9 cellular contexts compared by ENCODE assay signal in the genomic region with DNA sequence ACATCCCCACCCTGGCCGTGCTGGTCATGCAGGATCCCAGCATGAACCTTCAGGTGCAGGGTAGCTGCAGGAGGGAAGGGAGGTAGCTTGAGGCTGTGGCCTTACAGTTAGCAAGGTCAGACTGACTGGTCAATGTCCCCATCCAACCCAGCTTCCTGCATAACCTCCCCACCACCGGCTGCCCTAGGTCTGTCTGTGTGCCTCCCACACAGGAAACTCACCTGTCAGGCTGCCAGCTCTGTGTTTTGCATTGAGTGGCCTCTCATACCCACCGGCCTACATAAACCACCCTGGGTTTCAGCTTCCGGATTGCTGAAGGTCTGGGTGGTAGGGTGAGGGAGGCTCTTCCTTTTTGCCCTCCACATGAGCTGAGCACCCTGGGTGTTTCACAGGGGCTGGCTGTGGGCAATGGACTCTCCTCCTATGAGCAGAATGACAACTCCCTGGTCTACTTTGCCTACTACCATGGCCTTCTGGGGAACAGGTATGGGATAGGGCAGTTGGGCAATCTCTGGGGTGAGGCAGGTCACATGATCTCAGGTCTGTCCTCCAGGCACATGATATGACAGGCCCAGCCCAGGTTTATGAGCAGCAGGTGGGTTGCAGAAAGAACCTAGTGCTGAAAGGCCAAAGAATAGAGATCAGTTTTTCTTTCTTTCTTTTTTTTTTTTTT. TPM values are rescaled to one million over a fixed set of nuclear protein-coding genes. Genes with fewer than 3 reads are reported as not detected.
A peak's percentile ranks its signal among the peaks of the same experiment; 100 is the strongest.
DNase-seq lines count a peak whose midpoint lies in the region; ATAC-seq and TF ChIP-seq lines count a peak whose summit lies in the region.
"Had no signal": no experiment of that assay in that cellular context is flagged by ENCODE, and none has a peak within 500 bp of the region (broad histone marks: within the 10 kb centered on the region; RNA-seq: fewer than 3 reads in every experiment).

No MANE protein-coding gene starts in this region.

- H3K27me3 ChIP-seq in AG04450 (ENCODE audit: control insufficient read depth, insufficient read depth, low read length) (no peaks in the 10 kb centered on the region), HL-60 (ENCODE audit: insufficient read depth, poor library complexity, severe bottlenecking) (no peaks in the 10 kb centered on the region), lower lobe of right lung (ENCODE audit: low read depth) (no peaks in the 10 kb centered on the region)
- H3K27me3 ChIP-seq: gastroesophageal sphincter had no signal

- H3K27ac Mint-ChIP-seq in activated naive CD4-positive, alpha-beta T cell treated with anti-CD3 and anti-CD28 coated beads, Interleukin-2, amount 50 U/mL, for 72 hours: peak overlapping the region; percentile 9 to 91

- H3K4me3 ChIP-seq in AG04450 (ENCODE audit: low read depth, low read length) (peak overlapping the region; percentile 25), HL-60 (replicated peaks; ENCODE audit: insufficient read depth, low read length) (peak overlapping the region; percentile 75), lower lobe of right lung (peak overlapping the region; percentile 6)

- CTCF ChIA-PET in AG04450 (lab: Charles Lee): interaction anchor here (0.6 to 1.2 kb wide), 2 partner anchors 9 to 89 kb away, joined by 3 read pairs; no protein-coding TSS in a partner anchor

- H3K27ac ChIP-seq in AG04450 (ENCODE audit: low read depth, low read length) (no peak overlapping the region), HL-60 (replicated peaks) (peak overlapping the region; percentile 67), lower lobe of right lung (no peak overlapping the region)
- H3K27ac ChIP-seq: gastroesophageal sphincter had no signal

- H3K9me3 Mint-ChIP-seq in activated naive CD4-positive, alpha-beta T cell treated with anti-CD3 and anti-CD28 coated beads, Interleukin-2, amount 50 U/mL, for 72 hours: no peaks in the 10 kb centered on the region

- H3K36me3 ChIP-seq in lower lobe of right lung: peaks cover 57% of the 10 kb centered on the region

- POLR2A ChIA-PET in AG04450 (lab: Yijun Ruan, JAX): interaction anchor here (0.8 to 2.4 kb wide), 3 partner anchors 12 to 42 kb away, joined by 3 to 14 read pairs (median 6); partner anchors contain the start of gene ZSWIM1

- no peak for TF ChIP-seq CTCF in AG04450 (IDR thresholded peaks at IDR 0.05; ENCODE audit: low read depth, low read length)
- no peak for TF ChIP-seq CTCF in HL-60 (IDR thresholded peaks at IDR 0.05; ENCODE audit: insufficient read depth, low read length)
- no peak for TF ChIP-seq CTCF in lower lobe of right lung (IDR thresholded peaks at IDR 0.05)

- no peak for DNase-seq in AG04450 (ENCODE audit: low read depth, low spot score)
- DNase-seq in HL-60 (ENCODE audit: low read depth in 1 of 2, low spot score in 1 of 2): peak in 1 of 2 experiments; percentile 45
- no peak for DNase-seq in activated naive CD4-positive, alpha-beta T cell treated with anti-CD3 and anti-CD28 coated beads, Interleukin-2, amount 50 U/mL, for 72 hours (ENCODE audit: low spot score in 2 of 2)
- no peak for DNase-seq in lower lobe of right lung
- no peak for DNase-seq in A172 (ENCODE audit: low spot score)
- DNase-seq in NCI-H2029 treated with DMSO at 0.1 percent for 48 hours (lab: John Stamatoyannopoulos, UW): no peak
- no peak for DNase-seq in cerebellar nuclear complex (lab: John Stamatoyannopoulos, UW)

- peaks cover 0 to 8% of the 10 kb centered on the region in 2 donors for H3K36me3 Mint-ChIP-seq in activated naive CD4-positive, alpha-beta T cell treated with anti-CD3 and anti-CD28 coated beads, Interleukin-2, amount 50 U/mL, for 72 hours

- peak in 1 of 2 donors; percentile 46 for ATAC-seq in activated naive CD4-positive, alpha-beta T cell treated with anti-CD3 and anti-CD28 coated beads, Interleukin-2, amount 50 U/mL, for 72 hours
- no peak for ATAC-seq in lower lobe of right lung
- ATAC-seq in GM18517 (IDR thresholded peaks at IDR 0.05; ENCODE audit: unreplicated experiment): no peak
- ATAC-seq: gastroesophageal sphincter had no signal

- intact Hi-C loops in lower lobe of right lung (cut with DNase I): no loop called here

- no peaks in the 10 kb centered on the region; the same call in 1 of the 2 replicates for H3K9me3 ChIP-seq in AG04450 (ENCODE audit: control insufficient read depth, insufficient read depth, low read length)
- no peaks in the 10 kb centered on the region for H3K9me3 ChIP-seq in lower lobe of right lung
- H3K9me3 ChIP-seq: gastroesophageal sphincter had no signal

- peaks cover 34% of the 10 kb centered on the region for H3K4me1 ChIP-seq in lower lobe of right lung

RNA-seq across cellular contexts. Expression of gene CTSA, which starts 1.8 kb away (rescaled TPM):
- polyA plus RNA-seq in AG04450 (2011; rRNA removed): 234 and 267 TPM in 2 replicates
- polyA minus RNA-seq in AG04450 (2011; rRNA and poly(A)+ RNA removed): 167 and 244 TPM in 2 replicates
- 10 to 100 TPM; 55.6 to 98.5 TPM for total RNA-seq in activated naive CD4-positive, alpha-beta T cell treated with anti-CD3 and anti-CD28 coated beads, Interleukin-2, amount 50 U/mL, for 72 hours
- 185 TPM for total RNA-seq in lower lobe of right lung
- total RNA-seq in A172 (2014; rRNA removed; shearing (Covaris generic)): 114 and 142 TPM in 2 replicates

RNA-seq across cellular contexts. Expression of gene NEURL2, which starts 2.0 kb away (rescaled TPM):
- 1.1 and 1.9 TPM in 2 replicates for polyA plus RNA-seq in AG04450 (2011; rRNA removed)
- 0.74 and 2.2 TPM in 2 replicates for polyA minus RNA-seq in AG04450 (2011; rRNA and poly(A)+ RNA removed)
- total RNA-seq in activated naive CD4-positive, alpha-beta T cell treated with anti-CD3 and anti-CD28 coated beads, Interleukin-2, amount 50 U/mL, for 72 hours: 1 to 10 TPM; 1.5 to 3.4 TPM
- total RNA-seq in lower lobe of right lung: 2.4 TPM
- total RNA-seq in A172 (2014; rRNA removed; shearing (Covaris generic)): 2.5 and 3.1 TPM in 2 replicates

RNA-seq across cellular contexts. Expression of gene SPATA25, which starts 5.5 kb away (rescaled TPM):
- 0.43 and 0.50 TPM in 2 replicates for polyA plus RNA-seq in AG04450 (2011; rRNA removed)
- polyA minus RNA-seq in AG04450 (2011; rRNA and poly(A)+ RNA removed): 0.55 TPM in 1 of 2 replicates, not detected in the other
- 1 to 10 TPM in 1 of 2 donors, under 1 TPM in 1; 0.64 to 1.8 TPM for total RNA-seq in activated naive CD4-positive, alpha-beta T cell treated with anti-CD3 and anti-CD28 coated beads, Interleukin-2, amount 50 U/mL, for 72 hours
- total RNA-seq in lower lobe of right lung: 1.1 TPM
- total RNA-seq in A172 (2014; rRNA removed; shearing (Covaris generic)): 0.21 TPM in 1 of 2 replicates, not detected in the other

RNA-seq across cellular contexts. Expression of gene ZSWIM1, which starts 11.9 kb away (rescaled TPM):
- 5.3 and 6.5 TPM in 2 replicates for polyA plus RNA-seq in AG04450 (2011; rRNA removed)
- 22.4 and 29.9 TPM in 2 replicates for polyA minus RNA-seq in AG04450 (2011; rRNA and poly(A)+ RNA removed)
- 10 to 100 TPM; 11.3 to 11.9 TPM for total RNA-seq in activated naive CD4-positive, alpha-beta T cell treated with anti-CD3 and anti-CD28 coated beads, Interleukin-2, amount 50 U/mL, for 72 hours
- 9.6 TPM for total RNA-seq in lower lobe of right lung
- total RNA-seq in A172 (2014; rRNA removed; shearing (Covaris generic)): 7.7 and 10.0 TPM in 2 replicates

RNA-seq across cellular contexts. Expression of gene PLTP, which starts 19.0 kb away (rescaled TPM):
- 105 and 154 TPM in 2 replicates for polyA plus RNA-seq in AG04450 (2011; rRNA removed)
- 43.0 and 67.8 TPM in 2 replicates for polyA minus RNA-seq in AG04450 (2011; rRNA and poly(A)+ RNA removed)
- total RNA-seq in activated naive CD4-positive, alpha-beta T cell treated with anti-CD3 and anti-CD28 coated beads, Interleukin-2, amount 50 U/mL, for 72 hours: 10 to 100 TPM; 11.0 to 12.9 TPM
- 145 TPM for total RNA-seq in lower lobe of right lung
- 2.1 and 3.9 TPM in 2 replicates for total RNA-seq in A172 (2014; rRNA removed; shearing (Covaris generic))

Comparison
In these comparisons a context has a peak if more than half of its experiments do, and no peak if none do; other contexts are left out.
1. H3K4me3 ChIP-seq: peak in every context shown above with its lines; median percentile 75 in HL-60; 25 in AG04450; 6 in lower lobe of right lung.